Comparison of ENCODE assay signal across 7 cellular contexts in the genomic region with DNA sequence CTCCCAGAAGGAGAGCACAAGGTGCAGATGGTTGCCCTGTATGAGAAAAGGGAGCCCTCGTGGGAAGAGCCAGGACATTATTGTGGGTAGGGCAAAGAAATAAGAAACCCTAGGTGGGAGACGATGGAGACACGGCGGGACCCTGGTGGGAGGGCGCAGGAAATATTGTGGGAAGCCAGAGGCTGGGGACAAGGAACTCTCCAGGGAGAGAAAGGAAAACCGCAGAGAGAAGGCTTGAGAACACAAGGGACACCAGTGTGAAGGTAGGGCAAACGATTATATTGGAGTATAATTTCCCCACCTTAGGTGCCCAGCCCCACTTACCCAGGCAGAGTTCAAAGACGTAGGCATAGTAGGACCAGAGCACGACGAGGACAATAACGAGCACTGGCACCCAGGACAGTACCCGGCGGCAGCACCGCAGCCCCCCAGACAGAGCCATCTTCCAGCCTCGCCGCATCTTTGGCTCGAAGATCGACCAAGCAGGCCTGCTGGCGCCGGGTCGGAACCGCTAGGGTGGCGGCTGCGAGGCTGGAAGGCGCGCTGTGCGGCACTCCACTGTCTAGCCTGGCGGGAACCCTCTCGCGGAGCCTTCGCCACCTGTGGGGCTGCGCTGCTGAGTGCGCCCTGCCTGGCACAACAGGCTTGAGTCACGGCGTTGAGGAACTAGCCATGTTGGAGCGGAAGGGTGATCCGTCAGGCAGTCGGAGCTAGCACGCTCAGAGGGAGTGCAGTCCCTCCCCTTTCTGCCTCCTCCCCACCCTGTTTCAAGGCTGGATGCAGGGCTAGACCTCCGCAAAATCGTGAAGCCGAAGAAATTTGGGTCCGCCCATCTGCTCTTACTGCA. TPM values are rescaled to one million over a fixed set of nuclear protein-coding genes. Genes with fewer than 3 reads are reported as not detected.
DNase-seq lines count a peak whose midpoint lies in the region; ATAC-seq and TF ChIP-seq lines count a peak whose summit lies in the region.

A gene with protein sequence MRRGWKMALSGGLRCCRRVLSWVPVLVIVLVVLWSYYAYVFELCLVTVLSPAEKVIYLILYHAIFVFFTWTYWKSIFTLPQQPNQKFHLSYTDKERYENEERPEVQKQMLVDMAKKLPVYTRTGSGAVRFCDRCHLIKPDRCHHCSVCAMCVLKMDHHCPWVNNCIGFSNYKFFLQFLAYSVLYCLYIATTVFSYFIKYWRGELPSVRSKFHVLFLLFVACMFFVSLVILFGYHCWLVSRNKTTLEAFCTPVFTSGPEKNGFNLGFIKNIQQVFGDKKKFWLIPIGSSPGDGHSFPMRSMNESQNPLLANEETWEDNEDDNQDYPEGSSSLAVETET (minus strand): TSS at position 473 of the 847 bp plus-strand sequence. CDS start 13 bp downstream, at position 460.

- H3K9me3 Mint-ChIP-seq in IgD-negative memory B cell, result no peaks in the 10 kb centered on the region

- H3K36me3 Mint-ChIP-seq in IgD-negative memory B cell, result peaks cover 3% of the 10 kb centered on the region

- H3K27ac Mint-ChIP-seq in IgD-negative memory B cell, result peak within 1 kb of the TSS in 2 of 3 donors; percentile 36 to 76

- ATAC-seq in body of pancreas, result peak; percentile 94

- peak within 1 kb of the TSS in 3 of 4 donors; percentile 40 to 61 (median 55) for H3K27ac ChIP-seq in body of pancreas

- TF ChIP-seq CTCF in body of pancreas (IDR thresholded peaks at IDR 0.05), result peak in 3 of 7 experiments; percentile 25 to 26 (median 25)

- peaks cover 0 to 11% (median 0%) of the 10 kb centered on the region in 3 donors for H3K4me1 Mint-ChIP-seq in IgD-negative memory B cell

- no peaks in the 10 kb centered on the region for H3K27me3 ChIP-seq in body of pancreas

- intact Hi-C loops in body of pancreas (cut with DNase I), result no loop called here

- peak; percentile 38 to 73 (median 66) for TF ChIP-seq POLR2A in body of pancreas (IDR thresholded peaks at IDR 0.05)

- H3K36me3 ChIP-seq in body of pancreas (replicated peaks in 1 of 2; ENCODE audit: insufficient read depth in 1 of 2, low read depth in 2 of 2), result no peaks in the 10 kb centered on the region

- 1 to 5% methylated on average over 14 to 30 of the region's 43 CpGs for WGBS in body of pancreas, 2 donors

- peak; percentile 15 for DNase-seq in T-helper 22 cell (ENCODE audit: low read depth)
- peak; percentile 58 to 70 (median 65) for DNase-seq in body of pancreas
- DNase-seq in skeletal muscle cell (ENCODE audit: low read depth), result no peak
- DNase-seq in SW 1271 (lab: John Stamatoyannopoulos, UW), result no peak
- no peak for DNase-seq in epidermal melanocyte (ENCODE audit: insufficient read length, low spot score)

- H3K9me3 ChIP-seq in body of pancreas (no peaks in the 10 kb centered on the region), iPS-18c (ENCODE audit: control insufficient read depth, insufficient read depth, low read length) (peaks cover 3% of the 10 kb centered on the region)

- H3K27me3 Mint-ChIP-seq in IgD-negative memory B cell, result no peaks in the 10 kb centered on the region

- peak within 1 kb of the TSS in 3 of 4 donors; percentile 53 to 90 (median 77) for H3K4me3 Mint-ChIP-seq in IgD-negative memory B cell

- peaks cover 5% of the 10 kb centered on the region for H3K4me1 ChIP-seq in body of pancreas

- H3K4me3 ChIP-seq in body of pancreas (peak within 1 kb of the TSS in 1 of 2 donors; percentile 16), iPS-18c (ENCODE audit: insufficient read depth, low read depth, low read length) (peak within 1 kb of the TSS; percentile 48), skeletal muscle cell (ENCODE audit: low read depth, low read length) (peak within 1 kb of the TSS; percentile 32)

RNA-seq across cellular contexts. Expression of the gene that starts here (rescaled TPM):
- polyA plus RNA-seq in IgD-negative memory B cell, result not detected
- 1 to 10 TPM in 1 of 2 donors, not detected in 1; 2.3 TPM for total RNA-seq in body of pancreas

Comparison
In these comparisons a context has a peak if more than half of its experiments do, and no peak if none do; other contexts are left out.
1. DNase-seq: peak in T-helper 22 cell (single experiment) and body of pancreas (4 of 4); none in skeletal muscle cell (single experiment), SW 1271 (0 of 2) and epidermal melanocyte (single experiment).